In genomic region chr4:57013529-57014120, GRCh38 we compare ENCODE assay signal across 28 cellular contexts.
"Had no signal": no experiment of that assay in that cellular context is flagged by ENCODE, and none has a peak within 500 bp of the region (broad histone marks: within the 10 kb centered on the region; RNA-seq: fewer than 3 reads in every experiment).

No MANE protein-coding gene starts in this region.

- H3K4me3 ChIP-seq: breast epithelium, esophagus squamous epithelium, left ventricle myocardium inferior, pancreas, prostate gland, skin epidermis, stomach, thyroid gland, upper lobe of left lung, vagina had no signal

- H3K36me3 ChIP-seq: prostate gland had no signal

- H3K9me3 Mint-ChIP-seq: naive B cell; nephron progenitor cell; stimulated activated memory B cell treated with anti-CD40 and anti-IgM and Interleukin-4, amounts not matched to agents 10 μg/mL and 1 μg/mL and 100 μg/mL, for 72 hours; T-helper 2 cell treated with Interferon-gamma antibody and Interleukin-4, amounts not matched to agents 5 μg/mL and 100 μg/mL, for 36 hours had no signal

- H3K27me3 ChIP-seq: breast epithelium, esophagus squamous epithelium, neutrophil, pancreas, stomach, thyroid gland, upper lobe of left lung, vagina had no signal

- DNase-seq: activated CD4-positive, alpha-beta T cell treated with anti-CD3 and anti-CD28 coated beads for 36 hours; activated CD4-positive, alpha-beta T cell treated with anti-CD3 and anti-CD28 coated beads, Interleukin-2, amount 50 U/mL, for 4 hours; activated CD4-positive, CD25-positive, alpha-beta regulatory T cell; activated naive CD4-positive, alpha-beta T cell; activated T-cell treated with anti-CD3 and anti-CD28 coated beads, Interleukin-2, amount 50 U/mL, for 48 hours; amygdala; central memory CD4-positive, alpha-beta T cell; effector CD8-positive, alpha-beta T cell; esophagus squamous epithelium; left ventricle myocardium inferior; naive B cell; nephron progenitor cell; pancreas; retina; stimulated activated CD4-positive, alpha-beta T cell treated with anti-CD3 and anti-CD28 coated beads, Interleukin-4, amount 100 ng/mL, for 24 hours; stomach; T-helper 1 cell; thyroid gland; upper lobe of left lung had no signal

- ATAC-seq: activated CD4-positive, alpha-beta T cell treated with anti-CD3 and anti-CD28 coated beads for 36 hours; sciatic nerve; stimulated activated memory B cell treated with anti-CD40 and anti-IgM and Interleukin-4, amounts not matched to agents 10 μg/mL and 1 μg/mL and 100 μg/mL, for 72 hours had no signal

- H3K27ac Mint-ChIP-seq: activated CD4-positive, alpha-beta T cell treated with anti-CD3 and anti-CD28 coated beads for 36 hours; nephron progenitor cell; stimulated activated memory B cell treated with anti-CD40 and anti-IgM and Interleukin-4, amounts not matched to agents 10 μg/mL and 1 μg/mL and 100 μg/mL, for 72 hours; T-helper 2 cell treated with Interferon-gamma antibody and Interleukin-4, amounts not matched to agents 5 μg/mL and 100 μg/mL, for 36 hours had no signal

- H3K4me3 Mint-ChIP-seq: activated CD4-positive, alpha-beta T cell treated with anti-CD3 and anti-CD28 coated beads for 36 hours; naive B cell; nephron progenitor cell; stimulated activated memory B cell treated with anti-CD40 and anti-IgM and Interleukin-4, amounts not matched to agents 10 μg/mL and 1 μg/mL and 100 μg/mL, for 72 hours; T-helper 2 cell treated with Interferon-gamma antibody and Interleukin-4, amounts not matched to agents 5 μg/mL and 100 μg/mL, for 36 hours had no signal

- H3K27me3 Mint-ChIP-seq: activated CD4-positive, alpha-beta T cell treated with anti-CD3 and anti-CD28 coated beads for 36 hours; naive B cell; stimulated activated memory B cell treated with anti-CD40 and anti-IgM and Interleukin-4, amounts not matched to agents 10 μg/mL and 1 μg/mL and 100 μg/mL, for 72 hours had no signal

- H3K27ac ChIP-seq: breast epithelium, epithelial cell of prostate, esophagus squamous epithelium, left ventricle myocardium inferior, neutrophil, pancreas, prostate gland, skin epidermis, stomach, thyroid gland, upper lobe of left lung, vagina had no signal

- H3K9me3 ChIP-seq: breast epithelium, esophagus squamous epithelium, left ventricle myocardium inferior, neutrophil, pancreas, prostate gland, stomach, thyroid gland, upper lobe of left lung, vagina had no signal

- H3K4me1 Mint-ChIP-seq: nephron progenitor cell had no signal

- H3K4me1 ChIP-seq: breast epithelium, esophagus squamous epithelium, pancreas, prostate gland, stomach, upper lobe of left lung, vagina had no signal
